ENCODE assay signal across 28 cellular contexts in the genomic region with DNA sequence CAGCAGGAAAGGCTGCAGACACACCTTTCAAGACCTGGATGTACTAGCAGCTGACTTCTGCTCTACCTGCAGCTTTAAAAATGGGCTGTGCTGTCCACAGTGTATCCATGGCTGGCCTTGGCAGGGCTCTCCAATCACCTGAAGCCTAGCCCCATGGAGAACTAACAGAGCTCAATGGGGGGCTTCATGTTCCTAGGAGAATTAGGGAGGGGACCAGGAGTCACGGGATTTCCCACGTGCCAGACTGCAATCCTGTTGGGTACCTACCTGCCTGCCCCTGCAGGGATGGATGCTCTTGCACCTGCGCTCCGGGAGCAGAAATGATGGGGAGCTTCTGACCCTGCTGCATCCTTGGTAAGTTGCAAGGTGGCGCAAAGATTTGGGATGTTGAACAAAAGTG.
"Had no signal": no experiment of that assay in that cellular context is flagged by ENCODE, and none has a peak within 500 bp of the region (broad histone marks: within the 10 kb centered on the region; RNA-seq: fewer than 3 reads in every experiment).

No MANE protein-coding gene starts in this region.

- FAIRE-seq: colon, endometrium, endothelial cell of umbilical vein, frontal cortex had no signal

- H3K27me3 ChIP-seq: colonic mucosa, foreskin keratinocyte had no signal

- H3K4me3 Mint-ChIP-seq: dendritic cell treated with granulocyte-macrophage colony-stimulating factor and Interleukin-4, amounts not matched to agents 40 ng/mL and 50 ng/mL, for 4 days; effector memory CD8-positive, alpha-beta T cell; endodermal cell had no signal

- H3K9me3 ChIP-seq: colonic mucosa, esophagus squamous epithelium, gastrocnemius medialis, gastroesophageal sphincter, heart left ventricle, heart right ventricle had no signal

- H3K27ac ChIP-seq: colonic mucosa, coronary artery, epithelial cell of prostate, esophagus squamous epithelium, foreskin keratinocyte, gastrocnemius medialis, gastroesophageal sphincter, heart left ventricle, heart right ventricle had no signal

- ATAC-seq: effector memory CD8-positive, alpha-beta T cell; esophagus mucosa; foreskin keratinocyte; gastrocnemius medialis; gastroesophageal sphincter; heart left ventricle; heart right ventricle had no signal

- H3K4me3 ChIP-seq: colonic mucosa, coronary artery, dorsolateral prefrontal cortex, esophagus squamous epithelium, gastrocnemius medialis, gastroesophageal sphincter, heart left ventricle, heart right ventricle had no signal

- H3K9me3 Mint-ChIP-seq: dendritic cell treated with granulocyte-macrophage colony-stimulating factor and Interleukin-4, amounts not matched to agents 40 ng/mL and 50 ng/mL, for 4 days; effector memory CD8-positive, alpha-beta T cell; endodermal cell had no signal

- H3K36me3 ChIP-seq: colonic mucosa, esophagus squamous epithelium, gastrocnemius medialis, gastroesophageal sphincter, heart left ventricle, heart right ventricle had no signal

- H3K4me1 Mint-ChIP-seq: endodermal cell had no signal

- DNase-seq: colonic mucosa; cortex of kidney; dermis blood vessel endothelial cell; dorsolateral prefrontal cortex; effector CD4-positive, alpha-beta T cell; effector CD8-positive, alpha-beta T cell; effector memory CD4-positive, alpha-beta T cell; effector memory CD8-positive, alpha-beta T cell; endodermal cell; erythroblast; esophagus squamous epithelium; foreskin fibroblast; foreskin keratinocyte; foreskin melanocyte; gastrocnemius medialis; glutamatergic neuron; head of caudate nucleus; heart left ventricle; heart right ventricle had no signal

- H3K27ac Mint-ChIP-seq: dendritic cell treated with granulocyte-macrophage colony-stimulating factor and Interleukin-4, amounts not matched to agents 40 ng/mL and 50 ng/mL, for 4 days; effector memory CD8-positive, alpha-beta T cell; endodermal cell had no signal

- H3K4me1 ChIP-seq: colonic mucosa, foreskin keratinocyte, gastrocnemius medialis, gastroesophageal sphincter had no signal
